23 cellular contexts compared by ENCODE assay signal in the genomic region with DNA sequence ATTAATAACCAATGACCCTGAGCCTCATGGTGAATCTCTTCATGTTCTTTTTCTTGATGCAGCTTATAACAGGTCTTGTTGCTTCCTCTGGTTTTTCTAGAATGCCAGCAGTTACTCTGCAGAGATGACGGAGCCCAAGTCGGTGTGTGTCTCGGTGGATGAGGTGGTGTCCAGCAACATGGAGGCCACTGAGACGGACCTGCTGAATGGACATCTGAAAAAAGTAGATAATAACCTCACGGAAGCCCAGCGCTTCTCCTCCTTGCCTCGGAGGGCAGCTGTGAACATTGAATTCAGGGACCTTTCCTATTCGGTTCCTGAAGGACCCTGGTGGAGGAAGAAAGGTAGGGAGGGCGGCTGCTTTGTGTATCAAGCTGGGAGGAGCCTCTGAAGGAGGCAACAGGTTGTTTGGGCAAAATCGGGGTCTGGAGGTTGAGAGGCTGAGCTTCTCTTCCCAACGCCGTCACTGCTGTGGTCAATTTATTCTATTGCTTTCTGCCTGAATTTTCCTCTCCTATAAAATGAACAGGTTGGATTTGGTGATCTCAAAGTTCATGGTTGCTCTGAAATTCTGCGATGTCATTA. TPM values are rescaled to one million over a fixed set of nuclear protein-coding genes. Genes with fewer than 3 reads are reported as not detected.
DNase-seq lines count a peak whose midpoint lies in the region; ATAC-seq lines count a peak whose summit lies in the region.
"Had no signal": no experiment of that assay in that cellular context is flagged by ENCODE, and none has a peak within 500 bp of the region (broad histone marks: within the 10 kb centered on the region; RNA-seq: fewer than 3 reads in every experiment).

No MANE protein-coding gene starts in this region.

- no peak overlapping the region for H3K4me3 ChIP-seq in mucosa of rectum (ENCODE audit: low read length in 2 of 2)
- H3K4me3 ChIP-seq: heart left ventricle, tibial nerve had no signal

- H3K4me3 Mint-ChIP-seq in activated naive CD8-positive, alpha-beta T cell, result no peak overlapping the region
- no peak overlapping the region for H3K4me3 Mint-ChIP-seq in activated naive CD8-positive, alpha-beta T cell treated with anti-CD3 and anti-CD28 coated beads, Interleukin-2, amount 50 U/mL, for 24 hours
- peak overlapping the region; percentile 41 for H3K4me3 Mint-ChIP-seq in T-helper 17 cell

- peaks cover 0 to 6% of the 10 kb centered on the region in 2 donors for H3K36me3 ChIP-seq in mucosa of rectum (ENCODE audit: control insufficient read depth in 2 of 2, insufficient read depth in 2 of 2, low read length in 2 of 2)
- H3K36me3 ChIP-seq: tibial nerve had no signal

- no peaks in the 10 kb centered on the region for H3K27me3 ChIP-seq in mucosa of rectum (ENCODE audit: control insufficient read depth in 2 of 2, insufficient read depth in 2 of 2, low read length in 2 of 2)
- H3K27me3 ChIP-seq: heart left ventricle had no signal

- H3K27ac Mint-ChIP-seq in activated naive CD8-positive, alpha-beta T cell, result peak overlapping the region; percentile 34
- no peak overlapping the region for H3K27ac Mint-ChIP-seq in activated naive CD8-positive, alpha-beta T cell treated with anti-CD3 and anti-CD28 coated beads, Interleukin-2, amount 50 U/mL, for 24 hours
- H3K27ac Mint-ChIP-seq in T-helper 17 cell, result peak overlapping the region; percentile 88

- no peaks in the 10 kb centered on the region for H3K9me3 ChIP-seq in T-helper 17 cell (ENCODE audit: control insufficient read depth, low read length, poor library complexity, severe bottlenecking)
- no peaks in the 10 kb centered on the region for H3K9me3 ChIP-seq in mucosa of rectum (ENCODE audit: control insufficient read depth in 2 of 2, low read length in 2 of 2)
- H3K9me3 ChIP-seq: heart left ventricle, tibial nerve had no signal

- H3K27me3 Mint-ChIP-seq in activated naive CD8-positive, alpha-beta T cell, result no peaks in the 10 kb centered on the region
- no peaks in the 10 kb centered on the region for H3K27me3 Mint-ChIP-seq in activated naive CD8-positive, alpha-beta T cell treated with anti-CD3 and anti-CD28 coated beads, Interleukin-2, amount 50 U/mL, for 24 hours
- no peaks in the 10 kb centered on the region for H3K27me3 Mint-ChIP-seq in T-helper 17 cell

- peaks cover 26 to 39% of the 10 kb centered on the region in 2 donors for H3K4me1 ChIP-seq in mucosa of rectum (ENCODE audit: control insufficient read depth in 2 of 2, insufficient read depth in 2 of 2, low read length in 2 of 2)

- no peak overlapping the region for H3K9ac ChIP-seq in mucosa of rectum (ENCODE audit: low read depth in 1 of 2, low read length in 2 of 2)

- peaks cover 17% of the 10 kb centered on the region for H3K36me3 Mint-ChIP-seq in activated naive CD8-positive, alpha-beta T cell
- H3K36me3 Mint-ChIP-seq in activated naive CD8-positive, alpha-beta T cell treated with anti-CD3 and anti-CD28 coated beads, Interleukin-2, amount 50 U/mL, for 24 hours (ENCODE audit: low read depth), result peaks cover 12% of the 10 kb centered on the region
- H3K36me3 Mint-ChIP-seq in T-helper 17 cell (ENCODE audit: low read depth), result peaks cover 5% of the 10 kb centered on the region

- H3K27ac ChIP-seq in mucosa of rectum (ENCODE audit: low read depth in 2 of 2, low read length in 2 of 2), result peak overlapping the region; percentile 11 to 20
- H3K27ac ChIP-seq: heart left ventricle, HL-60 had no signal

- H3K9me3 Mint-ChIP-seq in activated naive CD8-positive, alpha-beta T cell (ENCODE audit: low read depth), result no peaks in the 10 kb centered on the region
- H3K9me3 Mint-ChIP-seq in activated naive CD8-positive, alpha-beta T cell treated with anti-CD3 and anti-CD28 coated beads, Interleukin-2, amount 50 U/mL, for 24 hours, result no peaks in the 10 kb centered on the region

- peaks cover 76% of the 10 kb centered on the region for H3K4me1 Mint-ChIP-seq in activated naive CD8-positive, alpha-beta T cell (ENCODE audit: low read depth)
- H3K4me1 Mint-ChIP-seq in activated naive CD8-positive, alpha-beta T cell treated with anti-CD3 and anti-CD28 coated beads, Interleukin-2, amount 50 U/mL, for 24 hours, result peaks cover 61% of the 10 kb centered on the region
- peaks cover 30% of the 10 kb centered on the region for H3K4me1 Mint-ChIP-seq in T-helper 17 cell

- ATAC-seq in activated naive CD8-positive, alpha-beta T cell treated with anti-CD3 and anti-CD28 coated beads, Interleukin-2, amount 50 U/mL, for 24 hours, result no peak
- ATAC-seq in T-helper 17 cell (no peak), GM21528 (IDR thresholded peaks at IDR 0.05; ENCODE audit: low FRiP score, unreplicated experiment) (no peak)
- ATAC-seq: heart left ventricle had no signal

- DNase-seq in activated naive CD8-positive, alpha-beta T cell treated with anti-CD3 and anti-CD28 coated beads, Interleukin-2, amount 50 U/mL, for 24 hours, result no peak
- DNase-seq in T-helper 17 cell, result no peak
- DNase-seq in stimulated activated CD8-positive, alpha-beta memory T cell treated with anti-CD3 and anti-CD28 coated beads, Interleukin-4, amount 100 ng/mL, for 48 hours, result peak; percentile 14
- no peak for DNase-seq in AG08395 (ENCODE audit: low spot score)
- DNase-seq in medulla oblongata (ENCODE audit: extremely low spot score), result no peak
- DNase-seq: activated T-cell treated with anti-CD3 and anti-CD28 coated beads, Interleukin-2, amount 50 U/mL, for 48 hours; effector memory CD4-positive, alpha-beta T cell; erythroblast; heart left ventricle; Kasumi-1; MV-4-11; NCI-H146; NCI-H2107; NCI-H446; nucleus accumbens; RPMI8226; stimulated activated CD4-positive, alpha-beta T cell treated with anti-CD3 and anti-CD28 coated beads, Interleukin-1b, Interleukin-23, amount 100 ng/mL, for 48 hours; T-helper 1 cell had no signal

RNA-seq across cellular contexts. Expression of a gene that starts 6.7 kb away (rescaled TPM):
- 10 to 100 TPM; 43.4 to 75.0 TPM for total RNA-seq in T-helper 17 cell
